17 cellular contexts compared by ENCODE assay signal in genomic region chr2:165571477-165571876, GRCh38.
A peak's percentile ranks its signal among the peaks of the same experiment; 100 is the strongest.
DNase-seq lines count a peak whose midpoint lies in the region; ATAC-seq, FAIRE-seq and TF ChIP-seq lines count a peak whose summit lies in the region.
"Had no signal": no experiment of that assay in that cellular context is flagged by ENCODE, and none has a peak within 500 bp of the region (broad histone marks: within the 10 kb centered on the region; RNA-seq: fewer than 3 reads in every experiment).

No MANE protein-coding gene starts in this region.

- H3K9me2 ChIP-seq in SK-N-SH (no peaks in the 10 kb centered on the region), hepatocyte (replicated peaks; ENCODE audit: insufficient read depth) (no peaks in the 10 kb centered on the region)

- ATAC-seq in pancreas, result no peak
- ATAC-seq: CD8-positive, alpha-beta T cell; GM23338 had no signal

- no peak overlapping the region for H3K9ac ChIP-seq in SK-N-SH

- DNase-seq in A673 (ENCODE audit: low spot score) (no peak), SK-N-SH (no peak), hepatocyte (ENCODE audit: low spot score) (no peak), pancreas (no peak), HT-29 (ENCODE audit: low spot score) (no peak), KBM-7 (no peak)
- DNase-seq in stimulated activated CD4-positive, alpha-beta T cell treated with anti-CD3 and anti-CD28 coated beads, Interleukin-2, amount 100 ng/mL, for 48 hours, result no peak
- no peak for DNase-seq in activated naive CD4-positive, alpha-beta T cell treated with anti-CD3 and anti-CD28 coated beads, Interleukin-2, amount 50 U/mL, for 16 hours
- DNase-seq: Caco-2; CD8-positive, alpha-beta T cell; H9; Kasumi-1; SIG-M5 had no signal

- H3K79me2 ChIP-seq in SK-N-SH (ENCODE audit: insufficient read depth), result no peaks in the 10 kb centered on the region
- no peaks in the 10 kb centered on the region for H3K79me2 ChIP-seq in hepatocyte

- H2AFZ ChIP-seq in SK-N-SH (ENCODE audit: low read depth), result no peak overlapping the region; the same call in 1 of the 2 replicates
- no peak overlapping the region for H2AFZ ChIP-seq in hepatocyte
- H2AFZ ChIP-seq: GM23338 had no signal

- peak; percentile 34 for FAIRE-seq in pancreas (lab: Jason Lieb, UNC)
- FAIRE-seq: A549, RCC 7860 had no signal

- CTCF ChIA-PET in A673 (lab: Charles Lee), result no interaction called here
- CTCF ChIA-PET in SK-N-SH (lab: Yijun Ruan, JAX), result interaction anchor here (0.9 to 3.8 kb wide), 7 partner anchors 7 to 170 kb away, joined by 3 to 12 read pairs (median 3); no protein-coding TSS in a partner anchor

- H3K4me2 ChIP-seq in SK-N-SH (peak overlapping the region; percentile 64), hepatocyte (peak overlapping the region; percentile 3)
- H3K4me2 ChIP-seq: A549, GM23338 had no signal

- in situ Hi-C loops in KBM-7 (cut with MboI; ENCODE audit: low pct_unique_long_range_greater_than_20kb, low sequenced_read_pairs), result no loop called here

- no peak for TF ChIP-seq RAD21 in SK-N-SH (IDR thresholded peaks at IDR 0.05; ENCODE audit: low read length)

- H3K4me1 ChIP-seq in A673 (ENCODE audit: insufficient read depth, low read length, poor library complexity, severe bottlenecking) (peaks cover 64% of the 10 kb centered on the region), SK-N-SH (ENCODE audit: control insufficient read depth in 1 of 2, insufficient read depth in 2 of 2, low read depth in 1 of 2, low read length in 1 of 2) (peaks cover 11 to 17% of the 10 kb centered on the region in 2 experiments; a peak in 3 of 4 replicates), hepatocyte (ENCODE audit: insufficient read depth) (peaks cover 4% of the 10 kb centered on the region), pancreas (peaks cover 0 to 4% (median 4%) of the 10 kb centered on the region in 3 donors)
- H3K4me1 ChIP-seq: A549 had no signal

- H3K27ac ChIP-seq in A673 (ENCODE audit: low read depth, low read length, poor library complexity, severe bottlenecking) (peak overlapping the region; percentile 69), SK-N-SH (ENCODE audit: low read depth in 2 of 2, low read length in 1 of 2) (peak overlapping the region; percentile 51 to 95), hepatocyte (no peak overlapping the region), pancreas (no peak overlapping the region)
- H3K27ac ChIP-seq: A549, C4-2B had no signal

- H3K9me3 ChIP-seq in A673 (ENCODE audit: low read depth, low read length, poor library complexity, severe bottlenecking), result no peaks in the 10 kb centered on the region
- H3K9me3 ChIP-seq in SK-N-SH, result no peaks in the 10 kb centered on the region
- no peaks in the 10 kb centered on the region for H3K9me3 ChIP-seq in hepatocyte (ENCODE audit: low read depth)
- no peaks in the 10 kb centered on the region for H3K9me3 ChIP-seq in pancreas
- H3K9me3 ChIP-seq: A549, Caco-2 had no signal

- BruUV-seq in A673 (replicated peaks; lab: Mats Ljungman, UMichigan), result no TSS peak

- H3K27me3 ChIP-seq in A673 (replicated peaks; ENCODE audit: insufficient read depth, low read depth, low read length, poor library complexity), result no peaks in the 10 kb centered on the region
- no peaks in the 10 kb centered on the region for H3K27me3 ChIP-seq in SK-N-SH (ENCODE audit: insufficient read depth)
- no peaks in the 10 kb centered on the region for H3K27me3 ChIP-seq in hepatocyte
- no peaks in the 10 kb centered on the region for H3K27me3 ChIP-seq in pancreas

- H3F3A ChIP-seq in SK-N-SH (replicated peaks; ENCODE audit: insufficient read depth), result peaks cover 9% of the 10 kb centered on the region

- POLR2A ChIA-PET in A673 (lab: Charles Lee; ENCODE audit: low non-redundant PET), result no interaction called here
- POLR2A ChIA-PET in SK-N-SH (lab: Yijun Ruan, JAX), result interaction anchor here (1.2 kb wide), 1 partner anchor 165 kb away, joined by 3 read pairs; no protein-coding TSS in a partner anchor

- intact Hi-C loops in A673 (cut with micrococcal nuclease; ENCODE audit: unreplicated experiment), result loop anchor here (5.0 kb wide), 4 partner anchors 61 to 169 kb away; no protein-coding TSS in a partner anchor
- intact Hi-C loops in pancreas (cut with DNase I), result no loop called here

- H3K4me3 ChIP-seq in A673 (ENCODE audit: low read depth, low read length, poor library complexity, severe bottlenecking) (peak overlapping the region; percentile 47), SK-N-SH (ENCODE audit: low read depth in 2 of 2, low read length in 1 of 2) (no peak overlapping the region), hepatocyte (no peak overlapping the region), pancreas (no peak overlapping the region)
- H3K4me3 ChIP-seq: A549, GM23338 had no signal

- 23% methylated on average over 1 of the region's 1 CpG for WGBS in SK-N-SH (ENCODE audit: low lambda C conversion rate)
- 59% methylated on average over 1 of the region's 1 CpG for WGBS in hepatocyte (ENCODE audit: low lambda C conversion rate, missing lambda C conversion rate)
- 93 to 100% methylated on average over 1 of the region's 1 CpG for WGBS in pancreas, 2 donors

- no peak for TF ChIP-seq CTCF in A673 (conservative IDR thresholded peaks at IDR 0.05; ENCODE audit: low read depth, low read length)
- TF ChIP-seq CTCF in SK-N-SH (IDR thresholded peaks at IDR 0.05), result no peak
- no peak for TF ChIP-seq CTCF in hepatocyte (IDR thresholded peaks at IDR 0.05; ENCODE audit: poor library complexity)
- no peak for TF ChIP-seq CTCF in pancreas (IDR thresholded peaks at IDR 0.05)

- no peaks in the 10 kb centered on the region for H3K36me3 ChIP-seq in A673 (ENCODE audit: insufficient read depth, low read length, poor library complexity, severe bottlenecking)
- H3K36me3 ChIP-seq in SK-N-SH (replicated peaks in 1 of 2; ENCODE audit: control insufficient read depth in 1 of 2, insufficient read depth in 2 of 2, low read length in 1 of 2), result no peaks in the 10 kb centered on the region
- no peaks in the 10 kb centered on the region for H3K36me3 ChIP-seq in hepatocyte (replicated peaks; ENCODE audit: insufficient read depth, low read depth)
- H3K36me3 ChIP-seq in pancreas, result no peaks in the 10 kb centered on the region

- no peaks in the 10 kb centered on the region for H4K20me1 ChIP-seq in SK-N-SH (ENCODE audit: insufficient read depth)
- H4K20me1 ChIP-seq in hepatocyte (ENCODE audit: insufficient read depth, poor library complexity, severe bottlenecking), result no peaks in the 10 kb centered on the region

- peak in 1 of 2 experiments; percentile 42; a peak in 1 of 4 replicates for TF ChIP-seq EP300 in SK-N-SH (IDR thresholded peaks at IDR 0.05; ENCODE audit: borderline replicate concordance in 1 of 2, low read depth in 1 of 2, low read length in 1 of 2)

TF ChIP-seq in SK-N-SH, 30 proteins besides CTCF, POLR2A, EP300 and RAD21 (continues in another document):
- TF ChIP-seq REST (IDR thresholded peaks at IDR 0.05; ENCODE audit: low read depth, low read length) (no peak), MAX (IDR thresholded peaks at IDR 0.05; ENCODE audit: low read depth) (no peak), NFIC (IDR thresholded peaks at IDR 0.05; ENCODE audit: borderline replicate concordance) (peak; percentile 30; the same call in 1 of the 2 replicates), MXI1 (IDR thresholded peaks at IDR 0.05; ENCODE audit: low read depth, low read length) (no peak), MEF2A (IDR thresholded peaks at IDR 0.05; ENCODE audit: borderline replicate concordance, low read depth) (0 out of 2 replicates have a peak, but pooled peaks have one; percentile 28), FOXM1 (IDR thresholded peaks at IDR 0.05; ENCODE audit: low read depth) (0 out of 2 replicates have a peak, but pooled peaks have one; percentile 35), GATA2 (CRISPR knock-in tag; IDR thresholded peaks at IDR 0.05) (no peak), YY1 (IDR thresholded peaks at IDR 0.05; ENCODE audit: low read depth) (no peak), SMC3 (IDR thresholded peaks at IDR 0.05; ENCODE audit: low read depth, low read length) (no peak), PBX3 (IDR thresholded peaks at IDR 0.05) (peak; percentile 70), EZH2phosphoT487 (IDR thresholded peaks at IDR 0.05; ENCODE audit: borderline replicate concordance, low read depth) (no peak), POLR2AphosphoS5 (IDR thresholded peaks at IDR 0.05; ENCODE audit: low read depth, low read length) (no peak)

Comparison
In these comparisons a context has a peak if more than half of its experiments do, and no peak if none do; other contexts are left out.
1. H3K27ac ChIP-seq: peak in A673 (single experiment) and SK-N-SH (2 of 2); none in hepatocyte (single experiment) and pancreas (0 of 4).